Comparison of ENCODE assay signal across 1 cellular context in the genomic region with DNA sequence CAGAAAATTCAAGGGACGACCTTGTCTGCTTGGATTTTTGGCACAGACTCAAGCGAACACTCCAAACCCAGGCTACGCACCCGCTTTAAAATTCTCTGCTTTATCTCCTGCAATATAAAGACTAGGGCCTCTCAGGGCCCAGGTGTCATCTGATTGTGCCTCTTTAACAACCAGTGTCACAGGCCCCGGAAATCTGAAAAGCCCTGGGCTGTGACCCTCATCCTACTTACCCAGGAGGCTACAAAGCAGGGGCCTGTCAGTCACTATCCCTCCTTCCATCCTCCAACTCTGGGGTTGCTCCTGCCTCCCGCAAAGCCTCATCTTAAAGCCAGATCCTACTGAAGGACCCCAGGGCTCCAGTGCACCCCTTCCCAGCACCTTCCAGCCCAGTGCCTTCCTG.
TF ChIP-seq lines count a peak whose summit lies in the region.

No MANE protein-coding gene starts in this region.

TF ChIP-seq in GM23338, 12 proteins besides CTCF, POLR2A, EP300 and RAD21 (continued from another document):
- TF ChIP-seq REST (IDR thresholded peaks at IDR 0.05; ENCODE audit: unreplicated experiment) = no peak
- no peak for TF ChIP-seq EZH2 (IDR thresholded peaks at IDR 0.05; ENCODE audit: low read depth, unreplicated experiment)
- TF ChIP-seq ZNF331 (CRISPR knock-in tag; IDR thresholded peaks at IDR 0.05; ENCODE audit: low read depth) = no peak
- TF ChIP-seq NANOG (IDR thresholded peaks at IDR 0.05; ENCODE audit: borderline replicate concordance) = no peak
- no peak for TF ChIP-seq ZNF114 (CRISPR knock-in tag; IDR thresholded peaks at IDR 0.05)
